Comparison of ENCODE assay signal across 8 cellular contexts in genomic region chr1:87334351-87335174, GRCh38.
DNase-seq lines count a peak whose midpoint lies in the region; ATAC-seq and TF ChIP-seq lines count a peak whose summit lies in the region.

No MANE protein-coding gene starts in this region.

- peak; percentile 25 for DNase-seq in NCI-H748 treated with DMSO at 0.1 percent for 48 hours (lab: John Stamatoyannopoulos, UW)
- DNase-seq in astrocyte of the spinal cord (ENCODE audit: low read depth, low spot score) = peak; percentile 26
- peak; percentile 38 for DNase-seq in iPS-NIHi11 (ENCODE audit: low spot score)
- no peak for DNase-seq in GDM1 (lab: John Stamatoyannopoulos, UW)

- TF ChIP-seq CTCF in C4-2B (conservative IDR thresholded peaks at IDR 0.05) = no peak
- TF ChIP-seq CTCF in astrocyte of the spinal cord (IDR thresholded peaks at IDR 0.05; ENCODE audit: low read depth, low read length) = peak; percentile 25

- peak overlapping the region; percentile 77 for H3K27ac ChIP-seq in C4-2B
- peak overlapping the region; percentile 75 to 97 (median 91) for H3K27ac ChIP-seq in skin epidermis

- ATAC-seq in GM19455 (IDR thresholded peaks at IDR 0.05; ENCODE audit: unreplicated experiment) = peak; percentile 0
- ATAC-seq in HG03139 (IDR thresholded peaks at IDR 0.05; ENCODE audit: unreplicated experiment) = no peak

- in situ Hi-C loops in astrocyte of the spinal cord (cut with HindIII; ENCODE audit: low sequenced_read_pairs) = no loop called here

- H3K4me3 ChIP-seq in astrocyte of the spinal cord (ENCODE audit: low read depth, low read length) = peak overlapping the region; percentile 57
- H3K4me3 ChIP-seq in skin epidermis = peak overlapping the region; percentile 40 to 86 (median 56)
